In genomic region chr2:63364866-63365265, GRCh38 we compare ENCODE assay signal across 21 cellular contexts.
DNase-seq lines count a peak whose midpoint lies in the region; ATAC-seq and TF ChIP-seq lines count a peak whose summit lies in the region.
"Had no signal": no experiment of that assay in that cellular context is flagged by ENCODE, and none has a peak within 500 bp of the region (broad histone marks: within the 10 kb centered on the region; RNA-seq: fewer than 3 reads in every experiment).

No MANE protein-coding gene starts in this region.

- TF ChIP-seq CTCF in 22Rv1 (IDR thresholded peaks at IDR 0.05) (no peak), tibial nerve (IDR thresholded peaks at IDR 0.05) (no peak), omental fat pad (IDR thresholded peaks at IDR 0.05) (no peak)

- H3K36me3 ChIP-seq in tibial nerve, result peaks cover 0 to 11% (median 0%) of the 10 kb centered on the region in 3 donors
- H3K36me3 ChIP-seq: ascending aorta, colonic mucosa, MG63, Peyer's patch had no signal

- 57 to 86% methylated on average over 1 of the region's 1 CpG for WGBS in tibial nerve, 2 donors

- TF ChIP-seq EP300 in tibial nerve (IDR thresholded peaks at IDR 0.05), result no peak

- DNase-seq in NCI-H1105 (lab: John Stamatoyannopoulos, UW) (peak; percentile 93), NCI-H2196 (lab: John Stamatoyannopoulos, UW; ENCODE audit: unreplicated experiment) (peak; percentile 46), SHP77 (lab: John Stamatoyannopoulos, UW) (peak; percentile 43 to 81), tibial nerve (ENCODE audit: low spot score in 2 of 2) (no peak), omental fat pad (ENCODE audit: low spot score) (no peak)
- DNase-seq: activated CD4-positive, alpha-beta T cell treated with anti-CD3 and anti-CD28 coated beads, Interleukin-2, amount 50 U/mL, for 1 hour; activated naive CD4-positive, alpha-beta T cell treated with anti-CD3 and anti-CD28 coated beads, Interleukin-2, amount 10 ng/mL, durations not matched to agents 7 days and 5 days; activated T-cell treated with anti-CD3 and anti-CD28 coated beads, Interleukin-2, amount 50 U/mL, for 1 hour; colonic mucosa; foreskin keratinocyte; MG63; mucosa of descending colon; Peyer's patch; retina; stimulated activated naive B cell treated with anti-CD40 and anti-IgM and Interleukin-4, amounts not matched to agents 10 μg/mL and 1 μg/mL and 100 μg/mL, for 72 hours; trophoblast cell had no signal

- ATAC-seq in HG02981 (IDR thresholded peaks at IDR 0.05; ENCODE audit: unreplicated experiment) (no peak), omental fat pad (ENCODE audit: low FRiP score) (no peak), GM21576 (IDR thresholded peaks at IDR 0.05; ENCODE audit: unreplicated experiment) (no peak)
- ATAC-seq: foreskin keratinocyte; mucosa of descending colon; stimulated activated naive B cell treated with anti-CD40 and anti-IgM and Interleukin-4, amounts not matched to agents 10 μg/mL and 1 μg/mL and 100 μg/mL, for 72 hours had no signal

- H3K4me3 ChIP-seq in tibial nerve, result no peak overlapping the region
- H3K4me3 ChIP-seq: ascending aorta, colonic mucosa, MG63, mucosa of descending colon, Peyer's patch had no signal

- H3K9me3 ChIP-seq in tibial nerve, result peaks cover 0 to 8% (median 0%) of the 10 kb centered on the region in 4 donors
- H3K9me3 ChIP-seq: colonic mucosa, MG63, mucosa of descending colon, Peyer's patch had no signal

- H3K27me3 ChIP-seq in tibial nerve, result no peaks in the 10 kb centered on the region
- H3K27me3 ChIP-seq: ascending aorta, colonic mucosa, foreskin keratinocyte, MG63, Peyer's patch had no signal

- H3K27ac ChIP-seq in 22Rv1, result peak overlapping the region; percentile 4; the same call in 1 of the 2 replicates
- H3K27ac ChIP-seq in tibial nerve, result no peak overlapping the region
- H3K27ac ChIP-seq: ascending aorta, C4-2B, colonic mucosa, foreskin keratinocyte, Peyer's patch had no signal

- H3K4me1 ChIP-seq in tibial nerve, result no peaks in the 10 kb centered on the region
- H3K4me1 ChIP-seq: ascending aorta, colonic mucosa, foreskin keratinocyte, Peyer's patch had no signal

- TF ChIP-seq POLR2A in tibial nerve (IDR thresholded peaks at IDR 0.05), result no peak

Comparison
In these comparisons a context has a peak if more than half of its experiments do, and no peak if none do; other contexts are left out.
1. DNase-seq: peak in NCI-H1105 (single experiment), NCI-H2196 (single experiment) and SHP77 (2 of 2); none in tibial nerve (0 of 2) and omental fat pad (single experiment).